17 cellular contexts compared by ENCODE assay signal in the genomic region with DNA sequence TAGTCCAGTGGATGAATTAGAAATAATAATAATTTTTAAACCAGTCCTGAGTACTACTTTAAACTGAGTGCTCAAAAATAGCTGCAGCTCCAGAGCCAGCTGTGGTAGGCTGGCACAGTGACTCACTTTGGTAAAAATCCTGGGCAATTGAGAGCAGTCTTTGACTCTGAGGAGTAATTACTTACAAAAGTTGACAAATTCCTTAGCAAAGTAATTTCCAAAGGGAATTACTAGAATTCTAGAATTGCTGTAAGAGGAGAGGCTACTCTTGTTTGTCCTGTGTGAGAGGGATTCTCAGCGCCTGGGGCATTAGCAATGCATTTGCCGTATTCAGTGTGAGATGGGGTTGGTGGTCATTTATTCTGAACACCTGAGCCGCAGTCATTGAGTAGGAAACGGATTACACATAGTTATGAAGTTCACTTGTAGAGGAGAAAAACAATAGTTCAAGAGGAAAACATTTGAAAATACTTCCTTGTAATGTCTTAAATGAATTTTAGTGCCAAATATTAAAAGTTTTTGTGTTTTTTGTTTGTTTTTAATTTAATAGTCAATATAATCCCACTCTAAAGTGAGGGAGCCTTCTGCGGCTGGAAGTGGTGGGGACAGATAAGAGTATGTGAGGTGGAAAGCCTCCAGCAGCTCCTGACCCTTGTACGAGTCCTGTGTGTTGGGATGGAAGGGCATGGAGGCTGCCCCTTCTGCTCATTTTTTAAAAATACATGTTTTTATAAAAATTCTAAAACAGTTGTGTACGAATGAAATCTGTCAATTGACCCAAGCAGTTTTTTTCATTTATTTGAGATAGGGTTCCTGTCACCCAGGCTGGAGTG. TPM values are rescaled to one million over a fixed set of nuclear protein-coding genes. Genes with fewer than 3 reads are reported as not detected.
DNase-seq lines count a peak whose midpoint lies in the region; ATAC-seq and TF ChIP-seq lines count a peak whose summit lies in the region.
"Had no signal": no experiment of that assay in that cellular context is flagged by ENCODE, and none has a peak within 500 bp of the region (broad histone marks: within the 10 kb centered on the region; RNA-seq: fewer than 3 reads in every experiment).

No MANE protein-coding gene starts in this region.

- TF ChIP-seq CTCF in coronary artery (IDR thresholded peaks at IDR 0.05) (no peak), osteoblast (IDR thresholded peaks at IDR 0.05; ENCODE audit: extremely low read depth, low read depth, low read length) (no peak), ovary (IDR thresholded peaks at IDR 0.05) (no peak)

- H3K9me3 ChIP-seq in osteoblast (ENCODE audit: low read depth, low read length) (no peaks in the 10 kb centered on the region), ovary (no peaks in the 10 kb centered on the region)

- H3K4me3 Mint-ChIP-seq in effector memory CD8-positive, alpha-beta T cell: no peak overlapping the region
- H3K4me3 Mint-ChIP-seq: CD4-positive, CD25-positive, alpha-beta regulatory T cell had no signal

- H3K27ac ChIP-seq in coronary artery (peak overlapping the region in 1 of 2 donors; percentile 11), osteoblast (ENCODE audit: low read depth, low read length) (peak overlapping the region; percentile 38), ovary (peak overlapping the region in 1 of 2 donors; percentile 56)

- peak overlapping the region in 1 of 2 donors; percentile 78 for H3K27ac Mint-ChIP-seq in activated naive CD4-positive, alpha-beta T cell treated with anti-CD3 and anti-CD28 coated beads, Interleukin-2, amount 50 U/mL, for 72 hours
- no peak overlapping the region for H3K27ac Mint-ChIP-seq in effector memory CD8-positive, alpha-beta T cell

- H4K20me1 ChIP-seq in osteoblast (ENCODE audit: insufficient read depth, low read length): peaks cover 71% of the 10 kb centered on the region

- H3K4me3 ChIP-seq in coronary artery (peak overlapping the region; percentile 18), osteoblast (ENCODE audit: insufficient read depth, low read length) (no peak overlapping the region), ovary (no peak overlapping the region)

- H3K4me2 ChIP-seq in osteoblast (ENCODE audit: insufficient read depth, low read length): no peak overlapping the region

- H3K27me3 ChIP-seq in osteoblast (ENCODE audit: insufficient read depth, low read length): no peaks in the 10 kb centered on the region
- no peaks in the 10 kb centered on the region for H3K27me3 ChIP-seq in ovary

- H3K79me2 ChIP-seq in osteoblast (ENCODE audit: insufficient read depth, low read length): peaks cover 44% of the 10 kb centered on the region

- no peak for DNase-seq in left ventricle myocardium superior
- DNase-seq in Right ventricle myocardium inferior (ENCODE audit: missing footprints): no peak
- no peak for DNase-seq in coronary artery (ENCODE audit: low spot score)
- no peak for DNase-seq in osteoblast (ENCODE audit: insufficient read length, low spot score, missing footprints)
- DNase-seq in ovary: no peak
- no peak for DNase-seq in activated naive CD4-positive, alpha-beta T cell treated with anti-CD3 and anti-CD28 coated beads, Interleukin-2, amount 50 U/mL, for 72 hours (ENCODE audit: low spot score in 2 of 2)
- no peak for DNase-seq in effector memory CD8-positive, alpha-beta T cell
- DNase-seq: AML-193; CD4-positive, CD25-positive, alpha-beta regulatory T cell; DND-41; GF-D8; KG1; NCI-H1092; NCI-H1694; NCI-H446 treated with DMSO at 0.1 percent for 48 hours; NCI-H748 treated with DMSO at 0.1 percent for 48 hours; SHP77 had no signal

- intact Hi-C loops in left ventricle myocardium superior (cut with micrococcal nuclease): no loop called here
- intact Hi-C loops in Right ventricle myocardium inferior (cut with DNase I): no loop called here
- intact Hi-C loops in ovary (cut with DNase I): no loop called here

- 32 to 59% (median 38%) methylated on average over 7 of the region's 7 CpGs for WGBS in ovary, 3 donors

- no peak for TF ChIP-seq POLR2A in ovary (IDR thresholded peaks at IDR 0.05)

- H3K4me1 Mint-ChIP-seq in effector memory CD8-positive, alpha-beta T cell (ENCODE audit: low read depth in 2 of 2): no peaks in the 10 kb centered on the region

- no peaks in the 10 kb centered on the region for H3K27me3 Mint-ChIP-seq in effector memory CD8-positive, alpha-beta T cell
- H3K27me3 Mint-ChIP-seq: CD4-positive, CD25-positive, alpha-beta regulatory T cell had no signal

- H3K36me3 Mint-ChIP-seq in activated naive CD4-positive, alpha-beta T cell treated with anti-CD3 and anti-CD28 coated beads, Interleukin-2, amount 50 U/mL, for 72 hours: peaks cover 0 to 16% of the 10 kb centered on the region in 2 donors
- peaks cover 38% of the 10 kb centered on the region for H3K36me3 Mint-ChIP-seq in effector memory CD8-positive, alpha-beta T cell (ENCODE audit: insufficient read depth)

- peaks cover 12% of the 10 kb centered on the region for H3K4me1 ChIP-seq in osteoblast (ENCODE audit: insufficient read depth, low read length)
- H3K4me1 ChIP-seq in ovary (ENCODE audit: insufficient read depth): peaks cover 13% of the 10 kb centered on the region

- TF ChIP-seq EP300 in ovary (IDR thresholded peaks at IDR 0.05): no peak

- no peaks in the 10 kb centered on the region for H3K9me3 Mint-ChIP-seq in activated naive CD4-positive, alpha-beta T cell treated with anti-CD3 and anti-CD28 coated beads, Interleukin-2, amount 50 U/mL, for 72 hours
- no peaks in the 10 kb centered on the region for H3K9me3 Mint-ChIP-seq in effector memory CD8-positive, alpha-beta T cell
- H3K9me3 Mint-ChIP-seq: CD4-positive, CD25-positive, alpha-beta regulatory T cell had no signal

- ATAC-seq in left ventricle myocardium superior: peak; percentile 53
- ATAC-seq in Right ventricle myocardium inferior: no peak
- no peak for ATAC-seq in activated naive CD4-positive, alpha-beta T cell treated with anti-CD3 and anti-CD28 coated beads, Interleukin-2, amount 50 U/mL, for 72 hours
- no peak for ATAC-seq in effector memory CD8-positive, alpha-beta T cell (replicated peaks)

- H2AFZ ChIP-seq in osteoblast (ENCODE audit: low read length): no peak overlapping the region

- H3K36me3 ChIP-seq in osteoblast (ENCODE audit: insufficient read depth, low read length) (peaks cover 93% of the 10 kb centered on the region), ovary (no peaks in the 10 kb centered on the region)

RNA-seq across cellular contexts. Expression of a gene that starts 41.9 kb away (rescaled TPM):
- total RNA-seq in left ventricle myocardium superior: 0.97 TPM
- 0.49 TPM for total RNA-seq in Right ventricle myocardium inferior
- 14.4 and 19.2 TPM in 2 replicates for total RNA-seq in osteoblast
- total RNA-seq in ovary: 10 to 100 TPM in 2 of 7 donors, 1 to 10 TPM in 5; 5.2 to 23.4 (median 7.3) TPM
- 1 to 10 TPM; 3.0 to 6.0 TPM for polyA plus RNA-seq in ovary
- total RNA-seq in activated naive CD4-positive, alpha-beta T cell treated with anti-CD3 and anti-CD28 coated beads, Interleukin-2, amount 50 U/mL, for 72 hours: 1 to 10 TPM; 5.4 to 8.2 TPM
